9 cellular contexts compared by ENCODE assay signal in genomic region chrX:115690554-115691216, GRCh38.
DNase-seq lines count a peak whose midpoint lies in the region; ATAC-seq, FAIRE-seq and TF ChIP-seq lines count a peak whose summit lies in the region.
"Had no signal": no experiment of that assay in that cellular context is flagged by ENCODE, and none has a peak within 500 bp of the region (broad histone marks: within the 10 kb centered on the region; RNA-seq: fewer than 3 reads in every experiment).

No MANE protein-coding gene starts in this region.

- peaks cover 0 to 4% (median 0%) of the 10 kb centered on the region in 4 donors for H3K27me3 ChIP-seq in pancreas

- ATAC-seq in GM19463 (IDR thresholded peaks at IDR 0.05; ENCODE audit: unreplicated experiment) (peak; percentile 92), HG03520 (IDR thresholded peaks at IDR 0.05; ENCODE audit: unreplicated experiment) (peak; percentile 91), pancreas (peak; percentile 71 to 89 (median 84))
- peak in 1 of 2 donors; percentile 59 for ATAC-seq in activated T-cell treated with anti-CD3 and anti-CD28 coated beads, Interleukin-2, amount 50 U/mL, for 72 hours (replicated peaks in 1 of 2)

- FAIRE-seq in pancreas (lab: Jason Lieb, UNC) = peak; percentile 89

- no peak overlapping the region for H3K27ac ChIP-seq in pancreas

- peaks cover 45% of the 10 kb centered on the region for H3K27me3 Mint-ChIP-seq in activated T-cell treated with anti-CD3 and anti-CD28 coated beads, Interleukin-2, amount 50 U/mL, for 72 hours (ENCODE audit: low read depth)

- no peaks in the 10 kb centered on the region for H3K4me1 Mint-ChIP-seq in activated T-cell treated with anti-CD3 and anti-CD28 coated beads, Interleukin-2, amount 50 U/mL, for 72 hours (ENCODE audit: low read depth)
- H3K4me1 Mint-ChIP-seq: activated naive CD4-positive, alpha-beta T cell treated with anti-CD3 and anti-CD28 coated beads, Interleukin-2, amount 50 U/mL, for 24 hours had no signal

- no peaks in the 10 kb centered on the region for H3K9me3 ChIP-seq in pancreas

- intact Hi-C loops in pancreas (cut with DNase I) = no loop called here

- 5 to 14% methylated on average over 4 of the region's 4 CpGs for WGBS in pancreas, 2 donors

- H3K27ac Mint-ChIP-seq in activated T-cell treated with anti-CD3 and anti-CD28 coated beads, Interleukin-2, amount 50 U/mL, for 72 hours = no peak overlapping the region
- H3K27ac Mint-ChIP-seq: activated naive CD4-positive, alpha-beta T cell treated with anti-CD3 and anti-CD28 coated beads, Interleukin-2, amount 50 U/mL, for 24 hours had no signal

- H3K36me3 ChIP-seq in pancreas = no peaks in the 10 kb centered on the region

- peak; percentile 52 to 94 (median 80) for TF ChIP-seq CTCF in pancreas (IDR thresholded peaks at IDR 0.05)

- DNase-seq in DMS79 (lab: John Stamatoyannopoulos, UW) = peak; percentile 33
- DNase-seq in NCI-H510A (lab: John Stamatoyannopoulos, UW) = peak; percentile 3
- DNase-seq in activated T-cell treated with anti-CD3 and anti-CD28 coated beads, Interleukin-2, amount 50 U/mL, for 72 hours = peak; percentile 26 to 50
- DNase-seq in germinal center (ENCODE audit: low spot score) = peak; percentile 1
- DNase-seq in pancreas = peak in 3 of 6 donors; percentile 3 to 50 (median 31)
- DNase-seq in mesenteric fat pad (ENCODE audit: low spot score) = no peak

- no peak overlapping the region for H3K4me3 Mint-ChIP-seq in activated T-cell treated with anti-CD3 and anti-CD28 coated beads, Interleukin-2, amount 50 U/mL, for 72 hours
- H3K4me3 Mint-ChIP-seq: activated naive CD4-positive, alpha-beta T cell treated with anti-CD3 and anti-CD28 coated beads, Interleukin-2, amount 50 U/mL, for 24 hours had no signal

- no peaks in the 10 kb centered on the region for H3K36me3 Mint-ChIP-seq in activated T-cell treated with anti-CD3 and anti-CD28 coated beads, Interleukin-2, amount 50 U/mL, for 72 hours (ENCODE audit: insufficient read depth in 2 of 2)
- H3K36me3 Mint-ChIP-seq: activated naive CD4-positive, alpha-beta T cell treated with anti-CD3 and anti-CD28 coated beads, Interleukin-2, amount 50 U/mL, for 24 hours had no signal

- no peaks in the 10 kb centered on the region for H3K4me1 ChIP-seq in pancreas

- no peak overlapping the region for H3K4me3 ChIP-seq in pancreas

- H3K9me3 Mint-ChIP-seq in activated T-cell treated with anti-CD3 and anti-CD28 coated beads, Interleukin-2, amount 50 U/mL, for 72 hours = no peaks in the 10 kb centered on the region
- H3K9me3 Mint-ChIP-seq: activated naive CD4-positive, alpha-beta T cell treated with anti-CD3 and anti-CD28 coated beads, Interleukin-2, amount 50 U/mL, for 24 hours had no signal
